In the genomic region with DNA sequence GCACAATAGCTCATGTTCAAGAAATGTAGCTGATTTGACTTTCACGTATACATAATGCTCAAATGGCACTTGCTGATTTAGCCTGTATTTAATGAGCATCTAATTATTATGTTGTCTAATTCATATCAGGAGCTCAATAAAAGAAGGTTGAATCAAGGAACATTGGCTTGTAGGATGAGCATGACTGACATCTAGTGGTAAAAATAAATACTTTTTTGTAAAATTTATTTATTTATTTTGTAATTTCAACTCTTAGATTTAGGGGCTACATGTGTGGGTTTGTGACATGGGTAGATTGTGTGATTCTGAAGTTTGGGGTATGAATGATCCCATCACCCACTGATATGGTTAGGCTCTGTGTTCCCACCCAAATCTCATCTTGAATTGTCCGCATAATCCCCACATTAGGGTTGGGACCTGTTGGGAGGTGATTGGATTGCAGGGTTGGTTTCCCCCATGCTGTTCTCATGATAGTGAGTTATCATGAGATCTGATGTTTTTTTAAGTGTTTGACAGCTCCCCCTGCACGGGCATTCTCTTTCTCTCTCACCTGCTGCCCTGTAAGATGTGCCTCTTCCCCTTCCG, we compare ENCODE assay signal across 9 cellular contexts. TPM values are rescaled to one million over a fixed set of nuclear protein-coding genes. Genes with fewer than 3 reads are reported as not detected.
DNase-seq lines count a peak whose midpoint lies in the region; ATAC-seq, FAIRE-seq and TF ChIP-seq lines count a peak whose summit lies in the region.
"Had no signal": no experiment of that assay in that cellular context is flagged by ENCODE, and none has a peak within 500 bp of the region (broad histone marks: within the 10 kb centered on the region; RNA-seq: fewer than 3 reads in every experiment).

No MANE protein-coding gene starts in this region.

- H3K4me1 Mint-ChIP-seq in HFFc6 (ENCODE audit: low read depth) = no peaks in the 10 kb centered on the region

- intact Hi-C loops in kidney (cut with DNase I) = no loop called here

- no peak overlapping the region for H3K9ac ChIP-seq in kidney (ENCODE audit: low read length in 2 of 2)

- no peak overlapping the region for H3K4me3 Mint-ChIP-seq in HFFc6

- H3K9me3 Mint-ChIP-seq in HFFc6 = no peaks in the 10 kb centered on the region

- peak; percentile 25 for DNase-seq in CD1c-positive myeloid dendritic cell (ENCODE audit: extremely low spot score)
- no peak for DNase-seq in HFFc6
- no peak for DNase-seq in kidney
- no peak for DNase-seq in midbrain (lab: John Stamatoyannopoulos, UW)
- no peak for DNase-seq in effector memory CD4-positive, alpha-beta T cell
- no peak for DNase-seq in NCI-H1048 (lab: John Stamatoyannopoulos, UW)

- H3K27me3 Mint-ChIP-seq in HFFc6 (ENCODE audit: insufficient read depth) = peaks cover 2% of the 10 kb centered on the region; the same call in 1 of the 2 replicates

- TF ChIP-seq CTCF in HFFc6 (IDR thresholded peaks at IDR 0.05) = peak; percentile 79
- TF ChIP-seq CTCF in kidney (IDR thresholded peaks at IDR 0.05; ENCODE audit: borderline replicate concordance, extremely low read depth, insufficient read depth) = no peak

- no peak overlapping the region for H3K4me3 ChIP-seq in kidney (ENCODE audit: low read length in 2 of 2)
- no peak overlapping the region for H3K4me3 ChIP-seq in effector memory CD4-positive, alpha-beta T cell (ENCODE audit: insufficient read depth, low read depth, low read length, poor library complexity, severe bottlenecking)
- H3K4me3 ChIP-seq: prostate gland had no signal

- H3K27ac Mint-ChIP-seq in HFFc6 = no peak overlapping the region

- no peaks in the 10 kb centered on the region for H3K36me3 ChIP-seq in kidney (ENCODE audit: control insufficient read depth in 1 of 2, insufficient read depth in 2 of 2, low read length in 2 of 2)
- no peaks in the 10 kb centered on the region for H3K36me3 ChIP-seq in effector memory CD4-positive, alpha-beta T cell (ENCODE audit: control insufficient read depth, insufficient read depth, low read length)
- H3K36me3 ChIP-seq: prostate gland had no signal

- no peaks in the 10 kb centered on the region for H3K27me3 ChIP-seq in effector memory CD4-positive, alpha-beta T cell (replicated peaks; ENCODE audit: control insufficient read depth, insufficient read depth, low read length, poor library complexity, severe bottlenecking)

- ATAC-seq in HG02623 (IDR thresholded peaks at IDR 0.05; ENCODE audit: unreplicated experiment) = no peak

- no peaks in the 10 kb centered on the region for H3K36me3 Mint-ChIP-seq in HFFc6 (ENCODE audit: low read depth)

- no peak overlapping the region for H3K27ac ChIP-seq in kidney (ENCODE audit: low read depth in 2 of 2, low read length in 2 of 2)
- no peak overlapping the region for H3K27ac ChIP-seq in effector memory CD4-positive, alpha-beta T cell (ENCODE audit: insufficient read depth, low read length, poor library complexity, severe bottlenecking)
- H3K27ac ChIP-seq: prostate gland had no signal

- H3K4me1 ChIP-seq in kidney (ENCODE audit: control insufficient read depth in 1 of 2, insufficient read depth in 1 of 2, low read depth in 1 of 2, low read length in 2 of 2) = no peaks in the 10 kb centered on the region
- no peaks in the 10 kb centered on the region for H3K4me1 ChIP-seq in effector memory CD4-positive, alpha-beta T cell (ENCODE audit: control insufficient read depth, insufficient read depth, low read length, poor library complexity, severe bottlenecking)
- H3K4me1 ChIP-seq: prostate gland had no signal

- peak; percentile 43 for FAIRE-seq in TTC549 (lab: Jason Lieb, UNC)
- FAIRE-seq in kidney (lab: Jason Lieb, UNC) = peak; percentile 57

- no peaks in the 10 kb centered on the region for H3K9me3 ChIP-seq in kidney (ENCODE audit: control insufficient read depth in 1 of 2, low read length in 2 of 2)
- no peaks in the 10 kb centered on the region for H3K9me3 ChIP-seq in effector memory CD4-positive, alpha-beta T cell (ENCODE audit: control insufficient read depth, low read length)
- H3K9me3 ChIP-seq: prostate gland had no signal

RNA-seq across cellular contexts. Expression of a gene that starts 1.7 kb away (rescaled TPM):
- total RNA-seq in HFFc6 (2021; fragmentation: NEBNext Ultra II Directional; extraction: Animal tissue kit (Norgen Biotek cat#: 25700)) = not detected
- not detected for total RNA-seq in kidney
- polyA plus RNA-seq in kidney (ENCODE audit: insufficient read depth, low read depth, low replicate concordance) = not detected
- total RNA-seq: prostate gland had no signal

RNA-seq across cellular contexts. Expression of a gene that starts 10.9 kb away (rescaled TPM):
- total RNA-seq in HFFc6 (2021; fragmentation: NEBNext Ultra II Directional; extraction: Animal tissue kit (Norgen Biotek cat#: 25700)) = not detected
- not detected for total RNA-seq in kidney
- polyA plus RNA-seq in kidney (ENCODE audit: insufficient read depth, low read depth, low replicate concordance) = not detected
- total RNA-seq: prostate gland had no signal

RNA-seq across cellular contexts. Expression of a gene that starts 33.8 kb away (rescaled TPM):
- total RNA-seq in HFFc6 (2021; fragmentation: NEBNext Ultra II Directional; extraction: Animal tissue kit (Norgen Biotek cat#: 25700)) = not detected
- total RNA-seq in kidney = 0.25 TPM
- polyA plus RNA-seq in kidney (ENCODE audit: insufficient read depth, low read depth, low replicate concordance) = not detected
- total RNA-seq: prostate gland had no signal

RNA-seq across cellular contexts. Expression of a gene that starts 49.6 kb away (rescaled TPM):
- not detected for total RNA-seq in HFFc6 (2021; fragmentation: NEBNext Ultra II Directional; extraction: Animal tissue kit (Norgen Biotek cat#: 25700))
- total RNA-seq in kidney = not detected
- not detected for polyA plus RNA-seq in kidney (ENCODE audit: insufficient read depth, low read depth, low replicate concordance)
- total RNA-seq: prostate gland had no signal

RNA-seq across cellular contexts. Expression of a gene that starts 50.7 kb away (rescaled TPM):
- not detected for total RNA-seq in HFFc6 (2021; fragmentation: NEBNext Ultra II Directional; extraction: Animal tissue kit (Norgen Biotek cat#: 25700))
- total RNA-seq in kidney = not detected
- not detected for polyA plus RNA-seq in kidney (ENCODE audit: insufficient read depth, low read depth, low replicate concordance)
